ENCODE assay signal across 13 cellular contexts in the genomic region with DNA sequence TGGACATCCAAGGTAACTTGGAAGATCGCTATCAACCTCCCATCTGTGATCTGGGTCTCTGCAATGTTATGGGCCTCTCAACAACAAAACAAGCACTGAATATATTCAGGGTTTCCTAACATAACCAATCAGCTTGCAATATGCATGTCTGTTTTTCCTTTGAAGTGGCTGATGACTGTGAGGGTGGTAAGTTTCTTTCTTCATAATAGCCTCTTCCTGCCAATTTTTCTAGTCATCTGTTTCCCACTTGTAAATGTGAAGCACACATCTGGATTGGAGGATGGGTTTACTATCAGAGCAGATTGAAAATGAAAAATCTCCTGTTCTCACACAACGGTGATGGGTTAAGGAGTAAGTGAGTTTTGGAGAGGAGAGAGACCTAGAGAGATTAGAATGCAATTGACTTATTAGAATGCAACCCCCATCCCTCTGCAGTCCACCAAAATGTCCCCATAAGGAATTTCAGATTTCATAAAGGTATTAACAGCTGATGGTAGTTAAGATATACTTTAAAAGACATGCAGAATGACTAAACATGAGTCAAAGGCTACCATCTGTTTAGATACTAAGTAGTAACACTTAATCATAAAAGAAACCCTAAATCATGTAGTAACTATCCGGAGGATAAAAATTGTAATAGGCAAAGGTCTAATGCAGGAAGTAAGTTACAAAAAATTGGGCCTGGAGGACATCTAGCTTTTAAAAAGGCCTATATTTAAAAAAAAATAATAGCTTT. TPM values are rescaled to one million over a fixed set of nuclear protein-coding genes. Genes with fewer than 3 reads are reported as not detected.
A peak's percentile ranks its signal among the peaks of the same experiment; 100 is the strongest.
DNase-seq lines count a peak whose midpoint lies in the region; ATAC-seq and TF ChIP-seq lines count a peak whose summit lies in the region.
"Had no signal": no experiment of that assay in that cellular context is flagged by ENCODE, and none has a peak within 500 bp of the region (broad histone marks: within the 10 kb centered on the region; RNA-seq: fewer than 3 reads in every experiment).

No MANE protein-coding gene starts in this region.

- H3K4me1 ChIP-seq in breast epithelium: no peaks in the 10 kb centered on the region
- H3K4me1 ChIP-seq in SK-N-SH (ENCODE audit: control insufficient read depth in 1 of 2, insufficient read depth in 2 of 2, low read depth in 1 of 2, low read length in 1 of 2): no peaks in the 10 kb centered on the region; a peak in 2 of 4 replicates
- no peaks in the 10 kb centered on the region for H3K4me1 ChIP-seq in aorta (ENCODE audit: control insufficient read depth in 1 of 2, insufficient read depth in 2 of 2, low read length in 2 of 2)
- H3K4me1 ChIP-seq: gastrocnemius medialis, vagina had no signal

- no peak for TF ChIP-seq RAD21 in SK-N-SH (IDR thresholded peaks at IDR 0.05; ENCODE audit: low read length)

- H3K27ac ChIP-seq in breast epithelium: no peak overlapping the region
- H3K27ac ChIP-seq in SK-N-SH (ENCODE audit: low read depth in 2 of 2, low read length in 1 of 2): peak overlapping the region in 1 of 2 experiments; percentile 5; a peak in 2 of 4 replicates
- no peak overlapping the region for H3K27ac ChIP-seq in aorta (ENCODE audit: low read depth in 1 of 2, low read length in 2 of 2)
- H3K27ac ChIP-seq: C4-2B, gastrocnemius medialis, vagina had no signal

- no peaks in the 10 kb centered on the region for H3K9me2 ChIP-seq in SK-N-SH

- peak; percentile 97 for ATAC-seq in stimulated activated naive CD8-positive, alpha-beta T cell treated with anti-CD3 and anti-CD28 coated beads, Interleukin-15, amount 100 ng/mL, for 72 hours
- ATAC-seq in GM18909 (IDR thresholded peaks at IDR 0.05; ENCODE audit: poor library complexity, unreplicated experiment): no peak
- no peak for ATAC-seq in aorta (ENCODE audit: low FRiP score)
- ATAC-seq: gastrocnemius medialis, Panc1 had no signal

- H3K9me3 ChIP-seq in breast epithelium: no peaks in the 10 kb centered on the region
- no peaks in the 10 kb centered on the region for H3K9me3 ChIP-seq in SK-N-SH
- no peaks in the 10 kb centered on the region for H3K9me3 ChIP-seq in aorta (ENCODE audit: control insufficient read depth, low read length)
- H3K9me3 ChIP-seq: gastrocnemius medialis, vagina had no signal

- H2AFZ ChIP-seq in SK-N-SH (ENCODE audit: low read depth): no peak overlapping the region

- H3K4me1 Mint-ChIP-seq in MCF 10A (ENCODE audit: insufficient read depth, unreplicated experiment): peaks cover 6% of the 10 kb centered on the region
- H3K4me1 Mint-ChIP-seq in stimulated activated naive CD8-positive, alpha-beta T cell treated with anti-CD3 and anti-CD28 coated beads, Interleukin-15, amount 100 ng/mL, for 72 hours: peaks cover 34% of the 10 kb centered on the region

- H3K9ac ChIP-seq in SK-N-SH: no peak overlapping the region

- H3K4me2 ChIP-seq in SK-N-SH: no peak overlapping the region

- H3F3A ChIP-seq in SK-N-SH (replicated peaks; ENCODE audit: insufficient read depth): peaks cover 20% of the 10 kb centered on the region

- POLR2A ChIA-PET in MCF 10A (lab: Yijun Ruan, JAX): interaction anchor here (0.6 to 1.3 kb wide), 3 partner anchors 49 to 422 kb away, joined by 3 read pairs; no protein-coding TSS in a partner anchor
- POLR2A ChIA-PET in SK-N-SH (lab: Yijun Ruan, JAX): no interaction called here

- no peak for TF ChIP-seq POLR2A in breast epithelium (IDR thresholded peaks at IDR 0.05)

- CTCF ChIA-PET in MCF 10A (lab: Yijun Ruan, JAX) (interaction anchor here (1.3 to 1.4 kb wide), 2 partner anchors 12 to 183 kb away, joined by 3 to 4 read pairs; no protein-coding TSS in a partner anchor), SK-N-SH (lab: Yijun Ruan, JAX) (interaction anchor here (1.2 kb wide), 1 partner anchor 12 kb away, joined by 4 read pairs; no protein-coding TSS in a partner anchor)

- 51% methylated on average over 3 of the region's 3 CpGs for WGBS in SK-N-SH (ENCODE audit: low lambda C conversion rate)
- 88 to 90% methylated on average over 3 of the region's 3 CpGs for whole genome bisulfite sequencing in aorta, 2 donors

- H3K79me2 ChIP-seq in SK-N-SH (ENCODE audit: insufficient read depth): no peaks in the 10 kb centered on the region

- no peak overlapping the region for H3K4me3 Mint-ChIP-seq in MCF 10A (ENCODE audit: unreplicated experiment)
- H3K4me3 Mint-ChIP-seq in stimulated activated naive CD8-positive, alpha-beta T cell treated with anti-CD3 and anti-CD28 coated beads, Interleukin-15, amount 100 ng/mL, for 72 hours: peak overlapping the region; percentile 54 to 71

- H4K20me1 ChIP-seq in SK-N-SH (ENCODE audit: insufficient read depth): no peaks in the 10 kb centered on the region

- H3K36me3 Mint-ChIP-seq in MCF 10A (ENCODE audit: insufficient read depth, unreplicated experiment): peaks cover 41% of the 10 kb centered on the region

- no peaks in the 10 kb centered on the region for H3K9me3 Mint-ChIP-seq in MCF 10A (ENCODE audit: unreplicated experiment)
- H3K9me3 Mint-ChIP-seq in stimulated activated naive CD8-positive, alpha-beta T cell treated with anti-CD3 and anti-CD28 coated beads, Interleukin-15, amount 100 ng/mL, for 72 hours: no peaks in the 10 kb centered on the region

- no peaks in the 10 kb centered on the region for H3K27me3 Mint-ChIP-seq in MCF 10A (ENCODE audit: insufficient read depth, unreplicated experiment)
- no peaks in the 10 kb centered on the region for H3K27me3 Mint-ChIP-seq in stimulated activated naive CD8-positive, alpha-beta T cell treated with anti-CD3 and anti-CD28 coated beads, Interleukin-15, amount 100 ng/mL, for 72 hours

- TF ChIP-seq CTCF in MCF 10A (IDR thresholded peaks at IDR 0.05; ENCODE audit: unreplicated experiment): no peak
- no peak for TF ChIP-seq CTCF in breast epithelium (IDR thresholded peaks at IDR 0.05)
- TF ChIP-seq CTCF in SK-N-SH (IDR thresholded peaks at IDR 0.05): no peak
- TF ChIP-seq CTCF in epithelial cell of esophagus (IDR thresholded peaks at IDR 0.05; ENCODE audit: insufficient read depth, low read depth, low read length, missing control alignments): no peak

- no peak for TF ChIP-seq EP300 in SK-N-SH (IDR thresholded peaks at IDR 0.05; ENCODE audit: borderline replicate concordance in 1 of 2, low read depth in 1 of 2, low read length in 1 of 2)

- no TSS peak for BruUV-seq in MCF 10A (replicated peaks; lab: Mats Ljungman, UMichigan)

- peak; percentile 43 for DNase-seq in MCF 10A (ENCODE audit: unreplicated experiment)
- no peak for DNase-seq in breast epithelium (ENCODE audit: low spot score in 2 of 2)
- DNase-seq in SK-N-SH: no peak
- peak; percentile 67 for DNase-seq in epithelial cell of esophagus (ENCODE audit: low read depth)
- peak; percentile 30 to 42 for DNase-seq in stimulated activated naive CD8-positive, alpha-beta T cell treated with anti-CD3 and anti-CD28 coated beads, Interleukin-15, amount 100 ng/mL, for 72 hours
- no peak for DNase-seq in DMS153 (lab: John Stamatoyannopoulos, UW)
- no peak for DNase-seq in aorta
- DNase-seq: activated CD8-positive, alpha-beta memory T cell treated with anti-CD3 and anti-CD28 coated beads, Interleukin-2, amount 50 U/mL, for 4 hours; gastrocnemius medialis had no signal

- H3K4me3 ChIP-seq in breast epithelium (no peak overlapping the region), SK-N-SH (ENCODE audit: low read depth in 2 of 2, low read length in 1 of 2) (no peak overlapping the region), epithelial cell of esophagus (ENCODE audit: low read length) (no peak overlapping the region), aorta (ENCODE audit: low read length in 2 of 2) (no peak overlapping the region)
- H3K4me3 ChIP-seq: gastrocnemius medialis, vagina had no signal

- intact Hi-C loops in MCF 10A (cut with micrococcal nuclease): loop anchor here (5.0 kb wide), 1 partner anchor 59 kb away; the partner anchor contains the start of gene SAV1
- intact Hi-C loops in breast epithelium (cut with DNase I; ENCODE audit: low total_unique reads): no loop called here
- intact Hi-C loops in aorta (cut with DNase I): no loop called here

- H3K36me3 ChIP-seq in breast epithelium (no peaks in the 10 kb centered on the region), SK-N-SH (replicated peaks in 1 of 2; ENCODE audit: control insufficient read depth in 1 of 2, insufficient read depth in 2 of 2, low read length in 1 of 2) (peaks cover 78 to 95% of the 10 kb centered on the region in 2 experiments), aorta (ENCODE audit: control insufficient read depth in 1 of 2, insufficient read depth in 2 of 2, low read length in 1 of 2) (peaks cover 9 to 10% of the 10 kb centered on the region in 2 donors)

- H3K27me3 ChIP-seq in breast epithelium: no peaks in the 10 kb centered on the region
- H3K27me3 ChIP-seq in SK-N-SH (ENCODE audit: insufficient read depth): no peaks in the 10 kb centered on the region
- H3K27me3 ChIP-seq in aorta (ENCODE audit: control insufficient read depth in 1 of 2, insufficient read depth in 2 of 2, low read length in 1 of 2): no peaks in the 10 kb centered on the region
- H3K27me3 ChIP-seq: gastrocnemius medialis, vagina had no signal

- peak overlapping the region; percentile 79 for H3K27ac Mint-ChIP-seq in MCF 10A (ENCODE audit: low read depth, unreplicated experiment)
- peak overlapping the region; percentile 89 to 95 for H3K27ac Mint-ChIP-seq in stimulated activated naive CD8-positive, alpha-beta T cell treated with anti-CD3 and anti-CD28 coated beads, Interleukin-15, amount 100 ng/mL, for 72 hours

TF ChIP-seq in SK-N-SH, 30 proteins besides CTCF, POLR2A, EP300 and RAD21:
- TF ChIP-seq, protein P1, sequence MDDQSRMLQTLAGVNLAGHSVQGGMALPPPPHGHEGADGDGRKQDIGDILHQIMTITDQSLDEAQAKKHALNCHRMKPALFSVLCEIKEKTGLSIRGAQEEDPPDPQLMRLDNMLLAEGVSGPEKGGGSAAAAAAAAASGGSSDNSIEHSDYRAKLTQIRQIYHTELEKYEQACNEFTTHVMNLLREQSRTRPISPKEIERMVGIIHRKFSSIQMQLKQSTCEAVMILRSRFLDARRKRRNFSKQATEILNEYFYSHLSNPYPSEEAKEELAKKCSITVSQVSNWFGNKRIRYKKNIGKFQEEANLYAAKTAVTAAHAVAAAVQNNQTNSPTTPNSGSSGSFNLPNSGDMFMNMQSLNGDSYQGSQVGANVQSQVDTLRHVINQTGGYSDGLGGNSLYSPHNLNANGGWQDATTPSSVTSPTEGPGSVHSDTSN (IDR thresholded peaks at IDR 0.05): 0 out of 2 replicates have a peak, but pooled peaks have one; percentile 28
- TF ChIP-seq SMC3 (IDR thresholded peaks at IDR 0.05; ENCODE audit: low read depth, low read length): no peak
- TF ChIP-seq TCF12 (IDR thresholded peaks at IDR 0.05): peak; percentile 73
- no peak; the same call in 1 of the 2 replicates for TF ChIP-seq NFIC (IDR thresholded peaks at IDR 0.05; ENCODE audit: borderline replicate concordance)
- TF ChIP-seq JUND (IDR thresholded peaks at IDR 0.05): peak; percentile 37; the same call in 1 of the 2 replicates
- peak; percentile 52 for TF ChIP-seq FOSL2 (IDR thresholded peaks at IDR 0.05; ENCODE audit: borderline replicate concordance, low read depth)

RNA-seq across cellular contexts. Expression of gene SAV1, which starts 58.4 kb away (rescaled TPM):
- total RNA-seq in MCF 10A (2022) (32.5 and 34.7 TPM in 2 replicates), breast epithelium (10 to 100 TPM; 56.0 to 77.0 (median 76.0) TPM), aorta (10 to 100 TPM; 56.8 to 65.4 TPM)
- polyA plus RNA-seq in SK-N-SH (2012; rRNA removed) (8.9 and 9.2 TPM in 2 replicates), aorta (10 to 100 TPM; 27.4 to 27.8 TPM)
- polyA plus RNA-seq in SK-N-SH (2012; cell fraction: cytosol; rRNA removed): 14.4 and 17.2 TPM in 2 replicates
- 3.5 and 6.3 TPM in 2 replicates for polyA plus RNA-seq in SK-N-SH (2012; cell fraction: nucleus; rRNA removed)

Comparison
In these comparisons a context has a peak if more than half of its experiments do, and no peak if none do; other contexts are left out.
1. DNase-seq: peak in MCF 10A (single experiment), epithelial cell of esophagus (single experiment) and stimulated activated naive CD8-positive, alpha-beta T cell treated with anti-CD3 and anti-CD28 coated beads, Interleukin-15, amount 100 ng/mL, for 72 hours (2 of 2); none in breast epithelium (0 of 2), SK-N-SH (single experiment), DMS153 (single experiment) and aorta (0 of 2).